ENCODE assay signal across 8 cellular contexts in the genomic region with DNA sequence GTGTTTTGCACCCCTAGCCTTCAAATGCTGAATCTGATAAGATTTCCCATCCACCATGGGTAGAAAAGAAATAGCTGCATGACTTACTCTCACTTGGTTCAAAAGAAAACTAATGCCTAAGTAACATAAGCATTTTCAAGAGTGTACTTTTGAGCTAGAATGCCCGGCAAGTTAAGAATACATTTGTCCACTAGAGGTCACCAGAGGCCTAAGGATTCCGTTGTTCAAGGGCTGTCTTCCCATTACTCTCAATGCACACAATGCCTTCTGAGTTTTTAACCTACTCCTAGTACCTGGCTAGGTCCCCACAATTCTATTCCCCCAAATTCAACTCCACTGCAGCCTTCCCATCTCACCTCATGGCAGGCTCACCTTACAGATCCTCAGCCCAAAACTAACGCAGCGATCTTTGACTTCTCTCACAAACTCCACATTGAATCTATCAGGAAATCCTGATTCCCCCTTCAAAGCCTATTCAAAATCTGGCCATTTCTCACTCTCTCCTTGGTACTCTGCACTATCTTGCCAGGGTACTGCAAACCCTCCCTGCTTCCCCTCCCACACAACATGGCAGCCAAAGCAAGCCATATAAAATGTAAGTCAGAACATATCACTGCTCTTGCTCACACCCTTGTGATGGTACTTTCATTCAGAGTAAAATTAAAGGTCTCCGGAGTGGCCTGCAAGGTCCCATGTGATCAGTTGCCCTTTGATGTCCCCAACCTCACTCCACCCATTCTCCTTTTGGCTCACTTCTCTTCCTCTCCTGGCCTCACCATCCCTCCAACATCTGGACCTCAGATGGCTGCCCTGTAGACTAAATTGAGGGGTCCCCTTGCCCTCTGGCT. TPM values are rescaled to one million over a fixed set of nuclear protein-coding genes. Genes with fewer than 3 reads are reported as not detected.
A peak's percentile ranks its signal among the peaks of the same experiment; 100 is the strongest.
DNase-seq lines count a peak whose midpoint lies in the region; ATAC-seq and TF ChIP-seq lines count a peak whose summit lies in the region.

No MANE protein-coding gene starts in this region.

- H3K27ac ChIP-seq in HL-60 (replicated peaks): no peak overlapping the region

- no peak overlapping the region for H3K4me3 ChIP-seq in HL-60 (replicated peaks; ENCODE audit: insufficient read depth, low read length)

- H3K27me3 ChIP-seq in HL-60 (ENCODE audit: insufficient read depth, poor library complexity, severe bottlenecking): no peaks in the 10 kb centered on the region

- ATAC-seq in GM21423 (IDR thresholded peaks at IDR 0.05; ENCODE audit: unreplicated experiment) (peak; percentile 87), esophagus mucosa (peak; percentile 88), natural killer cell (peak; percentile 86 to 95 (median 91))

- peak; percentile 65 for TF ChIP-seq CTCF in HL-60 (IDR thresholded peaks at IDR 0.05; ENCODE audit: insufficient read depth, low read length)
- peak; percentile 85 for TF ChIP-seq CTCF in natural killer cell (IDR thresholded peaks at IDR 0.05)

- no peaks in the 10 kb centered on the region for H3K9me3 Mint-ChIP-seq in natural killer cell

- DNase-seq in DMS79 treated with DMSO at 0.1 percent for 48 hours (lab: John Stamatoyannopoulos, UW) (peak; percentile 46), HL-60 (ENCODE audit: low read depth in 1 of 2, low spot score in 1 of 2) (peak in 1 of 2 experiments; percentile 63), NCI-H748 (lab: John Stamatoyannopoulos, UW; ENCODE audit: unreplicated experiment) (peak; percentile 86), natural killer cell (peak; percentile 20), ureter (ENCODE audit: low spot score) (peak; percentile 58)
- DNase-seq in activated CD4-positive, alpha-beta T cell treated with anti-CD3 and anti-CD28 coated beads, Interleukin-2, amount 50 U/mL, for 1 hour: peak; percentile 36

- peaks cover 0 to 5% of the 10 kb centered on the region in 2 donors for H3K4me1 Mint-ChIP-seq in natural killer cell

- H3K4me3 Mint-ChIP-seq in natural killer cell: no peak overlapping the region

- peak overlapping the region in 1 of 2 donors; percentile 31 for H3K27ac Mint-ChIP-seq in natural killer cell

- H3K27me3 Mint-ChIP-seq in natural killer cell (ENCODE audit: low read depth in 2 of 2): no peaks in the 10 kb centered on the region

- H3K36me3 Mint-ChIP-seq in natural killer cell: peaks cover 5% of the 10 kb centered on the region

- intact Hi-C loops in natural killer cell (cut with micrococcal nuclease): loop anchor here (1.0 to 5.0 kb wide), 4 partner anchors 70 to 1032 kb away; partner anchors contain the start of gene FBXO4

RNA-seq across cellular contexts. Expression of gene OXCT1, which starts 13.4 kb away (rescaled TPM):
- total RNA-seq in esophagus mucosa (27.0 TPM), natural killer cell (10 to 100 TPM; 17.1 to 19.9 (median 18.0) TPM), ureter (18.2 TPM)

RNA-seq across cellular contexts. Expression of gene RIMOC1, which starts 47.3 kb away (rescaled TPM):
- total RNA-seq in esophagus mucosa: 23.7 TPM
- 10 to 100 TPM in 2 of 3 donors, 1 to 10 TPM in 1; 9.9 to 18.1 (median 14.2) TPM for total RNA-seq in natural killer cell
- total RNA-seq in ureter: 33.0 TPM
